In the genomic region with DNA sequence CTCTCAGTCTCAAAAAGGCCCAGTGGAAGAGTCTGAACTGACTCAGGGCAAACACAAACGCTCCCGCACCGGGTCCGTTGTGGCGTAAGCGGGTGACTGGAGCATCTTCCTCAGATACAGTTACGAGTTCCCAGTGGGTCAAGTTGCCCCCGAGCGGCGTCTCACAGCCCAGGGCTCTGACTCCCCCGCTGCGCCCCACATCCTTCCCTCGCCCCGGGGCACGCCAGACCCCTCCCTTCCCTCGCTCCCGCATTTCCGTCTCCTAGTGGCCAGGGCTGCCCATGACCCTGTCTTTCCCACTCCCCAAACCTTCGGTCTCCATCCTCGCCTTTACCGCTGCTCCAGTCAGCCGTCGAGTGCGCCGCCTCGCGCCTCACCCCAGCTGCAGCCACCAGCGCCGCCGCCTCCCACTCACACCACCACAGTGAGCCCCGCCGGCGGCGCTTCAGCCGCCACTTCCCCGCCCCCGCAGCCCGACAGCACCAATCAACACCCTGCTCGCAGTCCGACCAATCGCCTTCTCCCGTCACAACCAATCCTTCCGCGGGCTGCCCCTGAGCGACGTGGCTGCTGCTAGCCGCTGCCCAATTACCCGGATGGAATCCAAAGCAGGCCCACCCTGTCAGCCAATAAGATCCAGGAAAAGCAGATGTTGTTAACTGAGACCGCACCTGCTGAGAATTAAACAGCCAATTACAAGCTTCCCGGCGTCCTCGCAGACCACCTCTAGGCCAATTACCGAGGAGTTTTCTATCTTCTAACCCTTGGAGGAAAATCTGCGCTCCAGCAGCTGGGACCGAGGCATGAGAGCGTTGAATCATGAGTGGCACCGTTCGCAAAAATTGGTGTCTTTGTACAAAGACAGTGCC, we compare ENCODE assay signal across 1 cellular context.
TF ChIP-seq lines count a peak whose summit lies in the region.

Gene TDRKH, minus strand, starts transcription at position 430 of the 869 bp plus-strand sequence. CDS start 7,478 bp downstream, outside the sequence.

TF ChIP-seq in SK-N-SH, 30 proteins besides CTCF, POLR2A, EP300 and RAD21 (continued from another document):
- TF ChIP-seq, protein P1, sequence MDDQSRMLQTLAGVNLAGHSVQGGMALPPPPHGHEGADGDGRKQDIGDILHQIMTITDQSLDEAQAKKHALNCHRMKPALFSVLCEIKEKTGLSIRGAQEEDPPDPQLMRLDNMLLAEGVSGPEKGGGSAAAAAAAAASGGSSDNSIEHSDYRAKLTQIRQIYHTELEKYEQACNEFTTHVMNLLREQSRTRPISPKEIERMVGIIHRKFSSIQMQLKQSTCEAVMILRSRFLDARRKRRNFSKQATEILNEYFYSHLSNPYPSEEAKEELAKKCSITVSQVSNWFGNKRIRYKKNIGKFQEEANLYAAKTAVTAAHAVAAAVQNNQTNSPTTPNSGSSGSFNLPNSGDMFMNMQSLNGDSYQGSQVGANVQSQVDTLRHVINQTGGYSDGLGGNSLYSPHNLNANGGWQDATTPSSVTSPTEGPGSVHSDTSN (IDR thresholded peaks at IDR 0.05): peak; percentile 100
- TF ChIP-seq, protein P2, sequence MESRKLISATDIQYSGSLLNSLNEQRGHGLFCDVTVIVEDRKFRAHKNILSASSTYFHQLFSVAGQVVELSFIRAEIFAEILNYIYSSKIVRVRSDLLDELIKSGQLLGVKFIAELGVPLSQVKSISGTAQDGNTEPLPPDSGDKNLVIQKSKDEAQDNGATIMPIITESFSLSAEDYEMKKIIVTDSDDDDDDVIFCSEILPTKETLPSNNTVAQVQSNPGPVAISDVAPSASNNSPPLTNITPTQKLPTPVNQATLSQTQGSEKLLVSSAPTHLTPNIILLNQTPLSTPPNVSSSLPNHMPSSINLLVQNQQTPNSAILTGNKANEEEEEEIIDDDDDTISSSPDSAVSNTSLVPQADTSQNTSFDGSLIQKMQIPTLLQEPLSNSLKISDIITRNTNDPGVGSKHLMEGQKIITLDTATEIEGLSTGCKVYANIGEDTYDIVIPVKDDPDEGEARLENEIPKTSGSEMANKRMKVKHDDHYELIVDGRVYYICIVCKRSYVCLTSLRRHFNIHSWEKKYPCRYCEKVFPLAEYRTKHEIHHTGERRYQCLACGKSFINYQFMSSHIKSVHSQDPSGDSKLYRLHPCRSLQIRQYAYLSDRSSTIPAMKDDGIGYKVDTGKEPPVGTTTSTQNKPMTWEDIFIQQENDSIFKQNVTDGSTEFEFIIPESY (IDR thresholded peaks at IDR 0.05; ENCODE audit: borderline replicate concordance, low read depth): no peak
- TF ChIP-seq RXRA (IDR thresholded peaks at IDR 0.05; ENCODE audit: borderline replicate concordance, low read depth): no peak
- 0 out of 2 replicates have a peak, but pooled peaks have one; percentile 35 for TF ChIP-seq SIN3A (IDR thresholded peaks at IDR 0.05; ENCODE audit: borderline replicate concordance, low read depth, low read length)
- TF ChIP-seq, protein P3, sequence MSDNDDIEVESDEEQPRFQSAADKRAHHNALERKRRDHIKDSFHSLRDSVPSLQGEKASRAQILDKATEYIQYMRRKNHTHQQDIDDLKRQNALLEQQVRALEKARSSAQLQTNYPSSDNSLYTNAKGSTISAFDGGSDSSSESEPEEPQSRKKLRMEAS (IDR thresholded peaks at IDR 0.05; ENCODE audit: low read depth): peak; percentile 93
- TF ChIP-seq, protein P4, sequence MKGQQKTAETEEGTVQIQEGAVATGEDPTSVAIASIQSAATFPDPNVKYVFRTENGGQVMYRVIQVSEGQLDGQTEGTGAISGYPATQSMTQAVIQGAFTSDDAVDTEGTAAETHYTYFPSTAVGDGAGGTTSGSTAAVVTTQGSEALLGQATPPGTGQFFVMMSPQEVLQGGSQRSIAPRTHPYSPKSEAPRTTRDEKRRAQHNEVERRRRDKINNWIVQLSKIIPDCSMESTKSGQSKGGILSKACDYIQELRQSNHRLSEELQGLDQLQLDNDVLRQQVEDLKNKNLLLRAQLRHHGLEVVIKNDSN (IDR thresholded peaks at IDR 0.05; ENCODE audit: borderline replicate concordance, low read depth): no peak
- TF ChIP-seq SMC3 (IDR thresholded peaks at IDR 0.05; ENCODE audit: low read depth, low read length): peak; percentile 25
- TF ChIP-seq TAF1 (IDR thresholded peaks at IDR 0.05; ENCODE audit: borderline replicate concordance, low read depth, low read length): peak; percentile 40; the same call in 1 of the 2 replicates
- no peak for TF ChIP-seq EZH2phosphoT487 (IDR thresholded peaks at IDR 0.05; ENCODE audit: borderline replicate concordance, low read depth)
- peak; percentile 78 for TF ChIP-seq MXI1 (IDR thresholded peaks at IDR 0.05; ENCODE audit: low read depth, low read length)
- no peak for TF ChIP-seq GABPA (IDR thresholded peaks at IDR 0.05; ENCODE audit: low read depth)
- TF ChIP-seq NFIC (IDR thresholded peaks at IDR 0.05; ENCODE audit: borderline replicate concordance): no peak
- TF ChIP-seq ELF1 (IDR thresholded peaks at IDR 0.05): 0 out of 2 replicates have a peak, but pooled peaks have one; percentile 40
- no peak for TF ChIP-seq MEF2A (IDR thresholded peaks at IDR 0.05; ENCODE audit: borderline replicate concordance, low read depth)
- TF ChIP-seq TEAD4 (IDR thresholded peaks at IDR 0.05; ENCODE audit: borderline replicate concordance, insufficient read depth): no peak
- TF ChIP-seq, protein P5, sequence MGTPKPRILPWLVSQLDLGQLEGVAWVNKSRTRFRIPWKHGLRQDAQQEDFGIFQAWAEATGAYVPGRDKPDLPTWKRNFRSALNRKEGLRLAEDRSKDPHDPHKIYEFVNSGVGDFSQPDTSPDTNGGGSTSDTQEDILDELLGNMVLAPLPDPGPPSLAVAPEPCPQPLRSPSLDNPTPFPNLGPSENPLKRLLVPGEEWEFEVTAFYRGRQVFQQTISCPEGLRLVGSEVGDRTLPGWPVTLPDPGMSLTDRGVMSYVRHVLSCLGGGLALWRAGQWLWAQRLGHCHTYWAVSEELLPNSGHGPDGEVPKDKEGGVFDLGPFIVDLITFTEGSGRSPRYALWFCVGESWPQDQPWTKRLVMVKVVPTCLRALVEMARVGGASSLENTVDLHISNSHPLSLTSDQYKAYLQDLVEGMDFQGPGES (IDR thresholded peaks at IDR 0.05; ENCODE audit: low read depth, low read length): peak; percentile 93
- peak; percentile 100 for TF ChIP-seq RCOR1 (IDR thresholded peaks at IDR 0.05; ENCODE audit: low read length)
- TF ChIP-seq POLR2AphosphoS5 (IDR thresholded peaks at IDR 0.05; ENCODE audit: low read depth, low read length): peak; percentile 29; the same call in 1 of the 2 replicates
- no peak for TF ChIP-seq NRF1 (IDR thresholded peaks at IDR 0.05; ENCODE audit: low read depth, low read length)
- TF ChIP-seq RFX5 (IDR thresholded peaks at IDR 0.05; ENCODE audit: low read length): peak; percentile 86
- TF ChIP-seq JUND (IDR thresholded peaks at IDR 0.05): no peak
- no peak for TF ChIP-seq FOXM1 (IDR thresholded peaks at IDR 0.05; ENCODE audit: low read depth)
TF ChIP-seq in SK-N-SH: peak in this region for 14.
